ENCODE assay signal across 14 cellular contexts in the genomic region with DNA sequence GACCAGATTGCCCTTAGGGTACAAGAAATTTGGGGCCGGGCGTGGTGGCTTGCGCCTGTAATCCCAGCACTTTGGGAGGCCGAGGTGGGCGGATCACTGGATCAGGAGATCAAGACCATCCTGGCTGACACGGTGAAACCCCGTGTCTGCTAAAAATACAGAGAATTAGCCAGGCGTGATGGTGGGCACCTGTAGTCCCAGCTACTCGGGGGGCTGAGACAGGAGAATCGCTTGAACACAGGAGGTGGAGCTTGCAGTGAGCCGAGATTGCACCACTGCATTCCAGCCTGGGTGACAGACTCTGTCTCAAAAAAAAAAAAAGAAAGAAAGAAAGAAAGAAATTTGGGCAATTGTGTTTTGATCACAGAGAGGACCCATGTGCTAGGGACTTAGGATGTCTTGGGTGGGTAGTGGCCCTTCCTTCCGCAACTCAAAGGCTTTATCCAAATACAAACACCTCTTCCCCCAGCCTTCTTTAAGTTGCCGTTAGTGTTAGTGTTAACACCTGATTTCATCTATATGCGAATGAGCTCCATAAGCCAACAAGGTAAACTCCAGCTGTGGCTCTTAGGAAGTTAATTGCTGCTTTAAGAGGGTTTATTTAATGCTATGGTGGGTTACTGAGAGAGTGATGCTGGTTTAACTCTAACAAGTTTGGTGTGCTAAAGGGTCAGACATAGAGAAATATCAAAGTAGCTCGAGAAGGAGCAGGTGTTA. TPM values are rescaled to one million over a fixed set of nuclear protein-coding genes. Genes with fewer than 3 reads are reported as not detected.
A peak's percentile ranks its signal among the peaks of the same experiment; 100 is the strongest.
DNase-seq lines count a peak whose midpoint lies in the region; ATAC-seq and TF ChIP-seq lines count a peak whose summit lies in the region.
"Had no signal": no experiment of that assay in that cellular context is flagged by ENCODE, and none has a peak within 500 bp of the region (broad histone marks: within the 10 kb centered on the region; RNA-seq: fewer than 3 reads in every experiment).

No MANE protein-coding gene starts in this region.

- H3K4me1 ChIP-seq in gastrocnemius medialis: peaks cover 29 to 33% of the 10 kb centered on the region in 2 donors
- H3K4me1 ChIP-seq: lower lobe of right lung, parathyroid adenoma had no signal

- peak in 2 of 3 experiments; percentile 20 to 65 for DNase-seq in NCI-H1417 (lab: John Stamatoyannopoulos, UW)
- DNase-seq in NCI-H1417 treated with DMSO at 0.1 percent for 48 hours (lab: John Stamatoyannopoulos, UW): no peak
- DNase-seq in gastrocnemius medialis: peak in 1 of 2 donors; percentile 39
- no peak for DNase-seq in central memory CD4-positive, alpha-beta T cell
- DNase-seq in stimulated activated CD4-positive, alpha-beta T cell treated with anti-CD3 and anti-CD28 coated beads, Interleukin-4, amount 100 ng/mL, for 24 hours: no peak
- DNase-seq in NCI-H2029 treated with DMSO at 0.1 percent for 48 hours (lab: John Stamatoyannopoulos, UW): no peak
- DNase-seq: activated T-cell treated with anti-CD3 and anti-CD28 coated beads, Interleukin-2, amount 50 U/mL, for 4 hours; heart left ventricle; lower lobe of right lung; SIG-M5; stimulated activated CD4-positive, alpha-beta T cell treated with anti-CD3 and anti-CD28 coated beads, Interleukin-4, amount 100 ng/mL, for 1 hour had no signal

- H3K4me3 ChIP-seq in gastrocnemius medialis: peak overlapping the region in 2 of 4 donors; percentile 7 to 24
- H3K4me3 ChIP-seq: heart left ventricle, lower lobe of right lung had no signal

- no peaks in the 10 kb centered on the region for H3K36me3 ChIP-seq in gastrocnemius medialis
- H3K36me3 ChIP-seq: heart left ventricle, lower lobe of right lung had no signal

- ATAC-seq in GM21825 (IDR thresholded peaks at IDR 0.05; ENCODE audit: unreplicated experiment): peak; percentile 21
- peak; percentile 27 for ATAC-seq in HG03354 (IDR thresholded peaks at IDR 0.05; ENCODE audit: poor library complexity, severe bottlenecking, unreplicated experiment)
- peak; percentile 37 to 42 for ATAC-seq in gastrocnemius medialis

- no peaks in the 10 kb centered on the region for H3K27me3 ChIP-seq in gastrocnemius medialis

- in situ Hi-C loops in gastrocnemius medialis (cut with MboI; ENCODE audit: low sequenced_read_pairs in 4 of 4): loop anchor here in 1 of 4 donors (10.0 kb wide), 1 partner anchor 105 kb away; no protein-coding TSS in a partner anchor

- intact Hi-C loops in gastrocnemius medialis (cut with DNase I; ENCODE audit: low total_unique reads): loop anchor here (2.0 to 5.0 kb wide), 2 partner anchors 21 to 47 kb away; no protein-coding TSS in a partner anchor

- peak overlapping the region; percentile 78 to 90 (median 82) for H3K27ac ChIP-seq in gastrocnemius medialis
- H3K27ac ChIP-seq: lower lobe of right lung, parathyroid adenoma had no signal

- TF ChIP-seq CTCF in gastrocnemius medialis (IDR thresholded peaks at IDR 0.05 in 4 of 5, conservative IDR thresholded peaks at IDR 0.05 in 1 of 5): no peak

- TF ChIP-seq POLR2A in gastrocnemius medialis (IDR thresholded peaks at IDR 0.05): no peak

- no peaks in the 10 kb centered on the region for H3K9me3 ChIP-seq in gastrocnemius medialis
- H3K9me3 ChIP-seq: heart left ventricle, lower lobe of right lung had no signal

RNA-seq across cellular contexts. Expression of gene CCDC110, which starts 8.6 kb away (rescaled TPM):
- total RNA-seq in gastrocnemius medialis: 1 to 10 TPM in 2 of 4 donors, under 1 TPM in 2; 0.97 to 4.1 (median 1.8) TPM
- total RNA-seq: activated T-cell treated with anti-CD3 and anti-CD28 coated beads, Interleukin-2, amount 50 U/mL, for 4 hours had no signal

RNA-seq across cellular contexts. Expression of gene UFSP2, which starts 54.4 kb away (rescaled TPM):
- 10 to 100 TPM; 36.3 to 56.5 (median 40.1) TPM for total RNA-seq in gastrocnemius medialis

RNA-seq across cellular contexts. Expression of gene PDLIM3, which starts 55.1 kb away (rescaled TPM):
- total RNA-seq in gastrocnemius medialis: 1,000 to 10,000 TPM; 1,062 to 7,224 (median 2,598) TPM
- total RNA-seq: activated T-cell treated with anti-CD3 and anti-CD28 coated beads, Interleukin-2, amount 50 U/mL, for 4 hours had no signal

Comparison
In these comparisons a context has a peak if more than half of its experiments do, and no peak if none do; other contexts are left out.
1. DNase-seq: peak in NCI-H1417 (2 of 3); none in NCI-H1417 treated with DMSO at 0.1 percent for 48 hours (single experiment), central memory CD4-positive, alpha-beta T cell (single experiment), stimulated activated CD4-positive, alpha-beta T cell treated with anti-CD3 and anti-CD28 coated beads, Interleukin-4, amount 100 ng/mL, for 24 hours (single experiment) and NCI-H2029 treated with DMSO at 0.1 percent for 48 hours (single experiment).
2. Peak in every context shown above with its lines, with median percentiles within 50 percentile points of each other: ATAC-seq.